12 cellular contexts compared by ENCODE assay signal in genomic region chrX:30654989-30655607, GRCh38. TPM values are rescaled to one million over a fixed set of nuclear protein-coding genes. Genes with fewer than 3 reads are reported as not detected.
A peak's percentile ranks its signal among the peaks of the same experiment; 100 is the strongest.
DNase-seq lines count a peak whose midpoint lies in the region; ATAC-seq, FAIRE-seq and TF ChIP-seq lines count a peak whose summit lies in the region.
"Had no signal": no experiment of that assay in that cellular context is flagged by ENCODE, and none has a peak within 500 bp of the region (broad histone marks: within the 10 kb centered on the region; RNA-seq: fewer than 3 reads in every experiment).

No MANE protein-coding gene starts in this region.

- H3K36me3 Mint-ChIP-seq in activated CD8-positive, alpha-beta memory T cell treated with anti-CD3 and anti-CD28 coated beads, Interleukin-2, amount 10 ng/mL, durations not matched to agents 7 days and 5 days: peaks cover 10% of the 10 kb centered on the region

- peak overlapping the region; percentile 16 for H3K4me3 Mint-ChIP-seq in activated CD8-positive, alpha-beta memory T cell treated with anti-CD3 and anti-CD28 coated beads, Interleukin-2, amount 10 ng/mL, durations not matched to agents 7 days and 5 days

- no peak for FAIRE-seq in small intestine (lab: Jason Lieb, UNC)

- H3K27me3 ChIP-seq in SU-DHL-6 (ENCODE audit: low read length): no peaks in the 10 kb centered on the region
- no peaks in the 10 kb centered on the region for H3K27me3 ChIP-seq in small intestine (ENCODE audit: control insufficient read depth in 2 of 2, insufficient read depth in 2 of 2, low read length in 2 of 2)
- H3K27me3 ChIP-seq: MG63, Peyer's patch, tibial nerve had no signal

- no peak for TF ChIP-seq CTCF in SU-DHL-6 (IDR thresholded peaks at IDR 0.05; ENCODE audit: insufficient read depth, low read length, poor library complexity, severe bottlenecking)

- H4K20me1 ChIP-seq in SU-DHL-6 (ENCODE audit: low read depth, low read length): no peaks in the 10 kb centered on the region

- no peak overlapping the region for H3K4me3 ChIP-seq in SU-DHL-6 (ENCODE audit: insufficient read depth, low read length, poor library complexity, severe bottlenecking)
- H3K4me3 ChIP-seq in small intestine (ENCODE audit: low read depth in 1 of 2, low read length in 2 of 2): peak overlapping the region in 1 of 2 donors; percentile 10
- H3K4me3 ChIP-seq: MG63 had no signal

- H3K4me1 Mint-ChIP-seq in activated CD8-positive, alpha-beta memory T cell treated with anti-CD3 and anti-CD28 coated beads, Interleukin-2, amount 10 ng/mL, durations not matched to agents 7 days and 5 days: peaks cover 53% of the 10 kb centered on the region

- H3K9me3 ChIP-seq in SU-DHL-6 (ENCODE audit: insufficient read depth, low read length) (no peaks in the 10 kb centered on the region), small intestine (ENCODE audit: control insufficient read depth, low read depth) (no peaks in the 10 kb centered on the region)
- H3K9me3 ChIP-seq: MG63, Peyer's patch, tibial nerve had no signal

- H3F3A ChIP-seq in SU-DHL-6 (ENCODE audit: insufficient read depth): no peaks in the 10 kb centered on the region

- H3K27ac ChIP-seq in SU-DHL-6 (ENCODE audit: low read depth, low read length) (no peak overlapping the region), epithelial cell of prostate (peak overlapping the region; percentile 51), small intestine (ENCODE audit: low read depth in 1 of 2, low read length in 1 of 2) (peak overlapping the region in 1 of 2 donors; percentile 22)
- H3K27ac ChIP-seq: tibial nerve had no signal

- intact Hi-C loops in left cardiac atrium (cut with DNase I): no loop called here

- CTCF ChIA-PET in activated CD8-positive, alpha-beta memory T cell treated with anti-CD3 and anti-CD28 coated beads, Interleukin-2, amount 10 ng/mL, durations not matched to agents 7 days and 5 days (lab: Charles Lee): no interaction called here

- H3K27ac Mint-ChIP-seq in activated CD8-positive, alpha-beta memory T cell treated with anti-CD3 and anti-CD28 coated beads, Interleukin-2, amount 10 ng/mL, durations not matched to agents 7 days and 5 days: no peak overlapping the region

- no peaks in the 10 kb centered on the region for H3K9me2 ChIP-seq in SU-DHL-6 (replicated peaks; ENCODE audit: insufficient read depth, low read length)

- H3K9me3 Mint-ChIP-seq in activated CD8-positive, alpha-beta memory T cell treated with anti-CD3 and anti-CD28 coated beads, Interleukin-2, amount 10 ng/mL, durations not matched to agents 7 days and 5 days (ENCODE audit: low read depth): no peaks in the 10 kb centered on the region

- H3K4me2 ChIP-seq in SU-DHL-6 (ENCODE audit: low read depth, low read length, poor library complexity, severe bottlenecking): peak overlapping the region; percentile 66

- no peak for ATAC-seq in activated CD8-positive, alpha-beta memory T cell treated with anti-CD3 and anti-CD28 coated beads, Interleukin-2, amount 10 ng/mL, durations not matched to agents 7 days and 5 days
- ATAC-seq in left cardiac atrium (no peak), GM21528 (IDR thresholded peaks at IDR 0.05; ENCODE audit: low FRiP score, unreplicated experiment) (no peak)

- no peak for DNase-seq in activated CD8-positive, alpha-beta memory T cell treated with anti-CD3 and anti-CD28 coated beads, Interleukin-2, amount 10 ng/mL, durations not matched to agents 7 days and 5 days
- DNase-seq in activated CD8-positive, alpha-beta memory T cell treated with anti-CD3 and anti-CD28 coated beads, Interleukin-2, amount 50 U/mL, for 48 hours: no peak
- no peak for DNase-seq in epithelial cell of prostate (ENCODE audit: low read depth, low spot score)
- DNase-seq in small intestine: peak; percentile 24
- no peak for DNase-seq in left cardiac atrium
- DNase-seq in mucosa of gallbladder (ENCODE audit: low spot score): no peak
- DNase-seq: ACHN, MG63 had no signal

- H3K36me3 ChIP-seq in SU-DHL-6 (ENCODE audit: low read length): no peaks in the 10 kb centered on the region
- H3K36me3 ChIP-seq in small intestine (ENCODE audit: control insufficient read depth in 2 of 2, insufficient read depth in 2 of 2, low read length in 2 of 2): no peaks in the 10 kb centered on the region
- H3K36me3 ChIP-seq: MG63, Peyer's patch, tibial nerve had no signal

- no peaks in the 10 kb centered on the region for H3K4me1 ChIP-seq in small intestine (ENCODE audit: control insufficient read depth in 2 of 2, insufficient read depth in 1 of 2, low read depth in 1 of 2, low read length in 1 of 2)
- H3K4me1 ChIP-seq: Peyer's patch had no signal

- no peak overlapping the region for H2AFZ ChIP-seq in SU-DHL-6 (ENCODE audit: low read depth, low read length, severe bottlenecking)

- no peaks in the 10 kb centered on the region for H3K79me2 ChIP-seq in SU-DHL-6 (ENCODE audit: insufficient read depth, low read length)

- no peak overlapping the region for H3K9ac ChIP-seq in SU-DHL-6 (ENCODE audit: low read length)

- H3K27me3 Mint-ChIP-seq in activated CD8-positive, alpha-beta memory T cell treated with anti-CD3 and anti-CD28 coated beads, Interleukin-2, amount 10 ng/mL, durations not matched to agents 7 days and 5 days: no peaks in the 10 kb centered on the region

- WGBS in small intestine, 3 donors: 34 to 55% (median 48%) methylated on average over 2 of the region's 2 CpGs

RNA-seq across cellular contexts. Expression of gene GK, which starts 1.9 kb away (rescaled TPM):
- total RNA-seq in activated CD8-positive, alpha-beta memory T cell treated with anti-CD3 and anti-CD28 coated beads, Interleukin-2, amount 10 ng/mL, durations not matched to agents 7 days and 5 days: 10 to 100 TPM; 19.6 to 30.3 TPM
- polyA plus RNA-seq in small intestine: 10 to 100 TPM; 20.7 to 90.6 (median 83.0) TPM
- 1 to 10 TPM; 6.3 to 7.4 TPM for total RNA-seq in left cardiac atrium
- total RNA-seq in mucosa of gallbladder: 29.1 TPM
